Comparison of ENCODE assay signal across 8 cellular contexts in the genomic region with DNA sequence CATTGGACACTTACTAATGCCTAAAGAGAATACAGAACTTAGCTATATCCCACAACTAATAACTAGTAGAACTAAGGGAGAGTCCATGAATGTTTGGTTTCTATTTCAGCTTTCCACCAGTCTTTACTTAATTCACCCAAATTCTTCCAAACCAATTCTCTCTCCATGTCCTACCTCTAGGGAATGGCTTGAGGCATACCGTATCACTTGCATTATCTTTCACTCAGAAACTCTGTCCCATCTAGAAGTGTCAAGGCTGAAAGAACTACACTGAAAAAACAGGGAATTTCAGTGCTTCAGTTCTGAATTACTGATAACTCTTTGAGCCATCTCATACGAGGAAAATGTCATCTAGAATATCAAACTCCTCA. TPM values are rescaled to one million over a fixed set of nuclear protein-coding genes. Genes with fewer than 3 reads are reported as not detected.
DNase-seq lines count a peak whose midpoint lies in the region; ATAC-seq and TF ChIP-seq lines count a peak whose summit lies in the region.

No MANE protein-coding gene starts in this region.

- no peak for DNase-seq in AG04450 (ENCODE audit: low read depth, low spot score)
- no peak for DNase-seq in MCF 10A (ENCODE audit: unreplicated experiment)
- DNase-seq in mesothelial cell of epicardium (ENCODE audit: low spot score in 2 of 2, unreplicated experiment in 2 of 2): no peak
- DNase-seq in GM19238 (ENCODE audit: insufficient read length, low spot score): no peak
- DNase-seq in GM20000 (ENCODE audit: low spot score): no peak
- no peak for DNase-seq in medulla oblongata (ENCODE audit: extremely low spot score)

- H3K9me3 Mint-ChIP-seq in MCF 10A (ENCODE audit: unreplicated experiment) (no peaks in the 10 kb centered on the region), mesothelial cell of epicardium (peaks cover 3% of the 10 kb centered on the region)

- H3K4me3 Mint-ChIP-seq in MCF 10A (ENCODE audit: unreplicated experiment) (peak overlapping the region; percentile 83), mesothelial cell of epicardium (peak overlapping the region; percentile 81)

- H3K27me3 Mint-ChIP-seq in MCF 10A (ENCODE audit: insufficient read depth, unreplicated experiment) (no peaks in the 10 kb centered on the region), mesothelial cell of epicardium (ENCODE audit: low read depth) (no peaks in the 10 kb centered on the region)

- no peaks in the 10 kb centered on the region for H3K9me3 ChIP-seq in AG04450 (ENCODE audit: control insufficient read depth, insufficient read depth, low read length)

- H3K36me3 Mint-ChIP-seq in MCF 10A (ENCODE audit: insufficient read depth, unreplicated experiment): peaks cover 11% of the 10 kb centered on the region
- peaks cover 7% of the 10 kb centered on the region for H3K36me3 Mint-ChIP-seq in mesothelial cell of epicardium

- H3K27ac Mint-ChIP-seq in MCF 10A (ENCODE audit: low read depth, unreplicated experiment) (peak overlapping the region; percentile 83), mesothelial cell of epicardium (peak overlapping the region; percentile 96)

- CTCF ChIA-PET in AG04450 (lab: Charles Lee): no interaction called here
- CTCF ChIA-PET in MCF 10A (lab: Yijun Ruan, JAX): interaction anchor here (1.0 kb wide), 1 partner anchor 240 kb away, joined by 4 read pairs; no protein-coding TSS in a partner anchor

- H3K4me1 Mint-ChIP-seq in MCF 10A (ENCODE audit: insufficient read depth, unreplicated experiment) (peaks cover 33% of the 10 kb centered on the region), mesothelial cell of epicardium (peaks cover 18% of the 10 kb centered on the region)

- peak overlapping the region; percentile 92 for H3K4me3 ChIP-seq in AG04450 (ENCODE audit: low read depth, low read length)

- ATAC-seq in HG02840 (IDR thresholded peaks at IDR 0.05; ENCODE audit: low FRiP score, unreplicated experiment): peak; percentile 0
- no peak for ATAC-seq in GM19467 (IDR thresholded peaks at IDR 0.05; ENCODE audit: unreplicated experiment)

- peak overlapping the region; percentile 95 for H3K27ac ChIP-seq in AG04450 (ENCODE audit: low read depth, low read length)

- POLR2A ChIA-PET in AG04450 (lab: Yijun Ruan, JAX): interaction anchor here (0.6 to 1.2 kb wide), 4 partner anchors 10 to 219 kb away, joined by 3 to 4 read pairs (median 4); a partner anchor contains a TSS
- POLR2A ChIA-PET in MCF 10A (lab: Yijun Ruan, JAX): interaction anchor here (0.5 to 6.8 kb wide), 27 partner anchors 8 to 338 kb away, joined by 3 to 165 read pairs (median 4); partner anchors contain the start of genes IFRD1 and LSMEM1

- BruUV-seq in MCF 10A (replicated peaks; lab: Mats Ljungman, UMichigan): no TSS peak

- no peak for TF ChIP-seq CTCF in AG04450 (IDR thresholded peaks at IDR 0.05; ENCODE audit: low read depth, low read length)
- no peak for TF ChIP-seq CTCF in MCF 10A (IDR thresholded peaks at IDR 0.05; ENCODE audit: unreplicated experiment)
- TF ChIP-seq CTCF in mesothelial cell of epicardium (IDR thresholded peaks at IDR 0.05; ENCODE audit: unreplicated experiment): no peak
- TF ChIP-seq CTCF in GM20000 (IDR thresholded peaks at IDR 0.05; ENCODE audit: extremely low read depth, missing control alignments): no peak

- H3K27me3 ChIP-seq in AG04450 (ENCODE audit: control insufficient read depth, insufficient read depth, low read length): no peaks in the 10 kb centered on the region

- intact Hi-C loops in MCF 10A (cut with micrococcal nuclease): no loop called here

RNA-seq across cellular contexts. Expression of gene TMEM168, which starts 0.8 kb away (rescaled TPM):
- polyA plus RNA-seq in AG04450 (2011; rRNA removed): 28.3 and 34.9 TPM in 2 replicates
- polyA minus RNA-seq in AG04450 (2011; rRNA and poly(A)+ RNA removed): 19.5 and 32.6 TPM in 2 replicates
- total RNA-seq in MCF 10A (2022) (29.5 and 32.5 TPM in 2 replicates), mesothelial cell of epicardium (30.5 to 35.1 TPM (median 31.7 TPM) in 3 replicates)
